ENCODE assay signal across 12 cellular contexts in genomic region chr2:207930747-207931146, GRCh38.
DNase-seq lines count a peak whose midpoint lies in the region; ATAC-seq, FAIRE-seq and TF ChIP-seq lines count a peak whose summit lies in the region.
"Had no signal": no experiment of that assay in that cellular context is flagged by ENCODE, and none has a peak within 500 bp of the region (broad histone marks: within the 10 kb centered on the region; RNA-seq: fewer than 3 reads in every experiment).

No MANE protein-coding gene starts in this region.

- H2AFZ ChIP-seq in SK-N-SH (ENCODE audit: low read depth) (no peak overlapping the region), HepG2 (ENCODE audit: low read length) (no peak overlapping the region)

- H3K9ac ChIP-seq in SK-N-SH (no peak overlapping the region), HepG2 (ENCODE audit: insufficient read depth, low read depth, low read length) (no peak overlapping the region)

- no peak for TF ChIP-seq POLR2A in Peyer's patch (IDR thresholded peaks at IDR 0.05)
- no peak for TF ChIP-seq POLR2A in HepG2 (IDR thresholded peaks at IDR 0.05; ENCODE audit: insufficient read depth in 1 of 2, low read depth in 2 of 2, low read length in 2 of 2)
- TF ChIP-seq POLR2A in vagina (IDR thresholded peaks at IDR 0.05): no peak

- H3K79me2 ChIP-seq in SK-N-SH (ENCODE audit: insufficient read depth) (no peaks in the 10 kb centered on the region), HepG2 (ENCODE audit: insufficient read depth, low read length) (no peaks in the 10 kb centered on the region)

- H3K4me2 ChIP-seq in SK-N-SH: no peak overlapping the region
- H3K4me2 ChIP-seq in HepG2 (ENCODE audit: low read depth, low read length): no peak overlapping the region

- H4K20me1 ChIP-seq in SK-N-SH (ENCODE audit: insufficient read depth) (no peaks in the 10 kb centered on the region), HepG2 (ENCODE audit: insufficient read depth, low read length) (no peaks in the 10 kb centered on the region)

- no peaks in the 10 kb centered on the region for H3K36me3 ChIP-seq in SK-N-SH (replicated peaks in 1 of 2; ENCODE audit: control insufficient read depth in 1 of 2, insufficient read depth in 2 of 2, low read length in 1 of 2)
- no peaks in the 10 kb centered on the region for H3K36me3 ChIP-seq in Peyer's patch
- 0 out of 5 replicates have a peak, but pooled peaks cover 0 to 3% of the 10 kb centered on the region in 2 experiments for H3K36me3 ChIP-seq in HepG2 (replicated peaks in 1 of 2; ENCODE audit: control insufficient read depth in 1 of 2, insufficient read depth in 2 of 2, low read length in 2 of 2)
- H3K36me3 ChIP-seq in vagina: no peaks in the 10 kb centered on the region

- TF ChIP-seq RAD21 in SK-N-SH (IDR thresholded peaks at IDR 0.05; ENCODE audit: low read length) (no peak), HepG2 (CRISPR knock-in tag; IDR thresholded peaks at IDR 0.05) (no peak)

- CTCF ChIA-PET in SK-N-SH (lab: Yijun Ruan, JAX) (no interaction called here), HepG2 (lab: Yijun Ruan, JAX; ENCODE audit: low intra/inter-chr PET ratio, low total read pairs) (no interaction called here)

- no peaks in the 10 kb centered on the region for H3F3A ChIP-seq in SK-N-SH (replicated peaks; ENCODE audit: insufficient read depth)

- no peak overlapping the region for H3K27ac ChIP-seq in SK-N-SH (ENCODE audit: low read depth in 2 of 2, low read length in 1 of 2)
- H3K27ac ChIP-seq in Peyer's patch: peak overlapping the region in 1 of 4 donors; percentile 5
- no peak overlapping the region for H3K27ac ChIP-seq in HepG2 (ENCODE audit: extremely low read length, insufficient read depth, low read length)
- peak overlapping the region; percentile 47 for H3K27ac ChIP-seq in vagina
- H3K27ac ChIP-seq: 22Rv1 had no signal

- in situ Hi-C loops in HepG2 (cut with HindIII; ENCODE audit: extremely low pct_ligation_motif_present, low pct_unique_long_range_greater_than_20kb): no loop called here

- ATAC-seq in SK-N-SH treated with all-trans-retinoic acid at 6 μM for 48 hours: no peak
- no peak for ATAC-seq in HepG2
- ATAC-seq in GM18519 (IDR thresholded peaks at IDR 0.05; ENCODE audit: low FRiP score, unreplicated experiment): no peak

- TF ChIP-seq EP300 in SK-N-SH (IDR thresholded peaks at IDR 0.05; ENCODE audit: borderline replicate concordance in 1 of 2, low read depth in 1 of 2, low read length in 1 of 2) (no peak), HepG2 (IDR thresholded peaks at IDR 0.05; ENCODE audit: low read depth in 2 of 2, low read length in 2 of 2) (no peak), HepG2 (CRISPR knock-in tag; IDR thresholded peaks at IDR 0.05; ENCODE audit: borderline replicate concordance) (no peak)

- H3K4me3 ChIP-seq in SK-N-SH (ENCODE audit: low read depth in 2 of 2, low read length in 1 of 2) (no peak overlapping the region), Peyer's patch (peak overlapping the region in 2 of 4 donors; percentile 22 to 34), HepG2 (replicated peaks in 1 of 3; ENCODE audit: insufficient read depth in 1 of 3, low read depth in 2 of 3, low read length in 3 of 3) (no peak overlapping the region), vagina (no peak overlapping the region)

- BruUV-seq in HepG2 (replicated peaks; lab: Mats Ljungman, UMichigan): no TSS peak

- H3K4me1 ChIP-seq in SK-N-SH (ENCODE audit: control insufficient read depth in 1 of 2, insufficient read depth in 2 of 2, low read depth in 1 of 2, low read length in 1 of 2) (no peaks in the 10 kb centered on the region; a peak in 1 of 4 replicates), Peyer's patch (no peaks in the 10 kb centered on the region), HepG2 (ENCODE audit: insufficient read depth, low read length) (peaks cover 62% of the 10 kb centered on the region), vagina (peaks cover 17% of the 10 kb centered on the region)

- H3K27me3 ChIP-seq in SK-N-SH (ENCODE audit: insufficient read depth) (no peaks in the 10 kb centered on the region), Peyer's patch (no peaks in the 10 kb centered on the region), HepG2 (ENCODE audit: control insufficient read depth in 1 of 2, insufficient read depth in 2 of 2, low read length in 2 of 2) (no peaks in the 10 kb centered on the region), vagina (no peaks in the 10 kb centered on the region)

- POLR2A ChIA-PET in SK-N-SH (lab: Yijun Ruan, JAX): no interaction called here
- POLR2A ChIA-PET in HepG2 (lab: Yijun Ruan, JAX): no interaction called here

- H3K9me3 ChIP-seq in SK-N-SH (no peaks in the 10 kb centered on the region), Peyer's patch (no peaks in the 10 kb centered on the region), HepG2 (ENCODE audit: low read length) (no peaks in the 10 kb centered on the region), vagina (no peaks in the 10 kb centered on the region)

- intact Hi-C loops in HepG2 (cut with micrococcal nuclease; ENCODE audit: unreplicated experiment): no loop called here
- intact Hi-C loops in vagina (cut with DNase I): no loop called here

- DNase-seq in SK-N-SH (peak; percentile 47), Peyer's patch (peak in 2 of 3 donors; percentile 67 to 68), HepG2 (ENCODE audit: low spot score) (no peak), vagina (ENCODE audit: extremely low spot score in 2 of 2) (no peak), NCI-H524 (lab: John Stamatoyannopoulos, UW) (no peak)
- DNase-seq in stimulated activated CD4-positive, alpha-beta T cell treated with anti-CD3 and anti-CD28 coated beads, Interleukin-2, amount 100 ng/mL, for 24 hours: no peak
- DNase-seq: HCEC 1CT, SW 1271 had no signal

- no peak for FAIRE-seq in HepG2 (lab: Jason Lieb, UNC)
- FAIRE-seq: endothelial cell of umbilical vein had no signal

- 64% methylated on average over 29 of the region's 29 CpGs for WGBS in SK-N-SH (ENCODE audit: low lambda C conversion rate)
- WGBS in HepG2 (ENCODE audit: low lambda C conversion rate): 98% methylated on average over 29 of the region's 29 CpGs

- no peaks in the 10 kb centered on the region for H3K9me2 ChIP-seq in SK-N-SH

- no peak for TF ChIP-seq CTCF in SK-N-SH (IDR thresholded peaks at IDR 0.05)
- peak in 2 of 6 experiments; percentile 11 to 12 for TF ChIP-seq CTCF in Peyer's patch (IDR thresholded peaks at IDR 0.05)
- TF ChIP-seq CTCF in HepG2 (CRISPR knock-in tag; IDR thresholded peaks at IDR 0.05): no peak
- TF ChIP-seq CTCF in vagina (IDR thresholded peaks at IDR 0.05): no peak

TF ChIP-seq in SK-N-SH, 30 proteins besides CTCF, POLR2A, EP300 and RAD21 (continues in another document):
- TF ChIP-seq POLR2AphosphoS5 (IDR thresholded peaks at IDR 0.05; ENCODE audit: low read depth, low read length): no peak
- TF ChIP-seq NRF1 (IDR thresholded peaks at IDR 0.05; ENCODE audit: low read depth, low read length): no peak
- no peak for TF ChIP-seq SIN3A (IDR thresholded peaks at IDR 0.05; ENCODE audit: borderline replicate concordance, low read depth, low read length)
- no peak for TF ChIP-seq GATA2 (CRISPR knock-in tag; IDR thresholded peaks at IDR 0.05)
- no peak for TF ChIP-seq TCF12 (IDR thresholded peaks at IDR 0.05)
- no peak for TF ChIP-seq USF1 (IDR thresholded peaks at IDR 0.05; ENCODE audit: borderline replicate concordance, low read depth)
- TF ChIP-seq RXRA (IDR thresholded peaks at IDR 0.05; ENCODE audit: borderline replicate concordance, low read depth): no peak
- no peak for TF ChIP-seq GABPA (IDR thresholded peaks at IDR 0.05; ENCODE audit: low read depth)

TF ChIP-seq in SK-N-SH treated with all-trans-retinoic acid at 6 μM for 48 hours, 23 proteins besides CTCF, POLR2A, EP300 and RAD21 (continues in another document):
- no peak for TF ChIP-seq PATZ1 (CRISPR knock-in tag; IDR thresholded peaks at IDR 0.05; ENCODE audit: borderline replicate concordance)

TF ChIP-seq in HepG2, 621 proteins besides CTCF, POLR2A, EP300 and RAD21 (continues in another document):
- no peak for TF ChIP-seq ZNF670 (CRISPR knock-in tag; IDR thresholded peaks at IDR 0.05; ENCODE audit: borderline replicate concordance)
- peak; percentile 29 for TF ChIP-seq HNRNPLL (IDR thresholded peaks at IDR 0.05; ENCODE audit: low read depth, low read length, poor library complexity, severe bottlenecking)
- no peak for TF ChIP-seq TRAFD1 (CRISPR knock-in tag; IDR thresholded peaks at IDR 0.05; ENCODE audit: borderline replicate concordance)
- TF ChIP-seq ZNF44 (CRISPR knock-in tag; IDR thresholded peaks at IDR 0.05): no peak
- TF ChIP-seq ZNF263 (CRISPR knock-in tag; IDR thresholded peaks at IDR 0.05): no peak
- TF ChIP-seq CREBL2 (CRISPR knock-in tag; IDR thresholded peaks at IDR 0.05; ENCODE audit: borderline replicate concordance): no peak
- no peak for TF ChIP-seq RFX3 (CRISPR knock-in tag; IDR thresholded peaks at IDR 0.05)
- TF ChIP-seq MAF1 (CRISPR knock-in tag; IDR thresholded peaks at IDR 0.05; ENCODE audit: borderline replicate concordance): no peak
- TF ChIP-seq SOX5 (CRISPR knock-in tag; IDR thresholded peaks at IDR 0.05; ENCODE audit: borderline replicate concordance): no peak
- 0 out of 2 replicates have a peak, but pooled peaks have one; percentile 46 for TF ChIP-seq ZBTB38 (CRISPR knock-in tag; IDR thresholded peaks at IDR 0.05)
- TF ChIP-seq ZSCAN20 (CRISPR knock-in tag; IDR thresholded peaks at IDR 0.05; ENCODE audit: borderline replicate concordance): no peak

Comparison
In these comparisons a context has a peak if more than half of its experiments do, and no peak if none do; other contexts are left out.
1. DNase-seq: peak in SK-N-SH (single experiment) and Peyer's patch (2 of 3); none in HepG2 (single experiment), vagina (0 of 2), NCI-H524 (0 of 2) and stimulated activated CD4-positive, alpha-beta T cell treated with anti-CD3 and anti-CD28 coated beads, Interleukin-2, amount 100 ng/mL, for 24 hours (0 of 2).